ENCODE assay signal across 9 cellular contexts in the genomic region with DNA sequence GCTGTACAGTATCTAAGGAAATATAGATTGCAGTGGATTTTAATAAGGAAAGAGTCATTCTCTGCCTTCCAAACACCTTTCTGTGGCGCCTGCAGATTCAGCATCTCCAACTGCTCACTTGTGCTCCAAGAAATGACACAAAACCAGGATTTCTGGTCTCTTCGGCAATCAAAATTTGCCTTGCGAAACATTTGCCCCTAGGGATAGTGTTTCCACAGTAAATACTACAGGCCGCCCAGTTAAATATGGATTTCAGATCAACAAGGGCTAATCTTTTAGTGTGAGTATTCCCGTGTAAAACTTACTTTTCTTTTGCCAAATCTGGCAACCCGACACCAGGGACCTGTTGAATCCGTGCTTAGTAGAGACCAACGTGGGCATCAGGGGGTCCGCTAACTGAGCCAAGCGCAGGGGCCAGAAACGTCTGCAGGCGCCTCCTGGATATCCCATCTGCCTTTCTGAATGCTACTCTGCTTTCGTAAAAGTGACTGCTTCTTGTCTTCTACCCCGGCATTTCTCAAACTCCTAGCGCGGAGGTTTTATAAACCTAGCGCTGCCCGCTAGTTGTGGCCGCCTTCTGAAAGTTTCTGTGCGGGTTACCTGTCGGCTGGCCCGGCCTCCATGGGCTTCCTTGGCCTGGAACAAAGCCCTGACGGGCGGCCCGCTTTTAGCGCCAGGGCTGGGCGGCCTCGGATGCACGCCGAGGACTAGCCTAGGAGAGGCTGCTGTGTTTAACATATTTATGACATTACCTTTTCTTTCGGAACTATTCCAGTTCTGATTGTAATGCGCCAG. TPM values are rescaled to one million over a fixed set of nuclear protein-coding genes. Genes with fewer than 3 reads are reported as not detected.
A peak's percentile ranks its signal among the peaks of the same experiment; 100 is the strongest.
DNase-seq lines count a peak whose midpoint lies in the region; TF ChIP-seq lines count a peak whose summit lies in the region.
"Had no signal": no experiment of that assay in that cellular context is flagged by ENCODE, and none has a peak within 500 bp of the region (broad histone marks: within the 10 kb centered on the region; RNA-seq: fewer than 3 reads in every experiment).

No MANE protein-coding gene starts in this region.

- peaks cover 27% of the 10 kb centered on the region for H3K36me3 Mint-ChIP-seq in activated CD4-positive, alpha-beta memory T cell treated with anti-CD3 and anti-CD28 coated beads, Interleukin-2, amount 10 ng/mL, durations not matched to agents 7 days and 5 days (ENCODE audit: low read depth)
- no peaks in the 10 kb centered on the region for H3K36me3 Mint-ChIP-seq in glutamatergic neuron (ENCODE audit: unreplicated experiment)

- H3K27ac Mint-ChIP-seq in activated CD4-positive, alpha-beta memory T cell treated with anti-CD3 and anti-CD28 coated beads, Interleukin-2, amount 10 ng/mL, durations not matched to agents 7 days and 5 days, result peak overlapping the region; percentile 68
- H3K27ac Mint-ChIP-seq in glutamatergic neuron (ENCODE audit: unreplicated experiment), result no peak overlapping the region

- H3K4me3 ChIP-seq in colonic mucosa, result no peak overlapping the region

- intact Hi-C loops in colonic mucosa (cut with DNase I), result no loop called here

- H3K9me3 Mint-ChIP-seq in activated CD4-positive, alpha-beta memory T cell treated with anti-CD3 and anti-CD28 coated beads, Interleukin-2, amount 10 ng/mL, durations not matched to agents 7 days and 5 days, result peaks cover 2% of the 10 kb centered on the region
- H3K9me3 Mint-ChIP-seq in glutamatergic neuron (ENCODE audit: unreplicated experiment), result peaks cover 5% of the 10 kb centered on the region

- no peaks in the 10 kb centered on the region for H3K9me3 ChIP-seq in colonic mucosa

- no peaks in the 10 kb centered on the region for H3K36me3 ChIP-seq in colonic mucosa

- TF ChIP-seq CTCF in GM13976 (IDR thresholded peaks at IDR 0.05; ENCODE audit: borderline replicate concordance, control extremely low read depth, extremely low read depth, insufficient read depth, missing control alignments) (no peak), glutamatergic neuron (IDR thresholded peaks at IDR 0.05; ENCODE audit: partially characterized antibody, unreplicated experiment) (no peak), colonic mucosa (IDR thresholded peaks at IDR 0.05) (no peak)

- H3K4me3 Mint-ChIP-seq in activated CD4-positive, alpha-beta memory T cell treated with anti-CD3 and anti-CD28 coated beads, Interleukin-2, amount 10 ng/mL, durations not matched to agents 7 days and 5 days, result peak overlapping the region; percentile 72
- H3K4me3 Mint-ChIP-seq in glutamatergic neuron (ENCODE audit: unreplicated experiment), result peak overlapping the region; percentile 84

- H3K4me1 ChIP-seq in colonic mucosa, result peaks cover 11% of the 10 kb centered on the region

- H3K27me3 Mint-ChIP-seq in activated CD4-positive, alpha-beta memory T cell treated with anti-CD3 and anti-CD28 coated beads, Interleukin-2, amount 10 ng/mL, durations not matched to agents 7 days and 5 days, result peaks cover 46% of the 10 kb centered on the region
- H3K27me3 Mint-ChIP-seq in glutamatergic neuron (ENCODE audit: unreplicated experiment), result peaks cover 9% of the 10 kb centered on the region

- H3K27ac ChIP-seq in colonic mucosa, result no peak overlapping the region

- in situ Hi-C loops in GM13976 (cut with MboI; ENCODE audit: low sequenced_read_pairs, unreplicated experiment), result no loop called here

- peaks cover 34% of the 10 kb centered on the region for H3K4me1 Mint-ChIP-seq in activated CD4-positive, alpha-beta memory T cell treated with anti-CD3 and anti-CD28 coated beads, Interleukin-2, amount 10 ng/mL, durations not matched to agents 7 days and 5 days
- H3K4me1 Mint-ChIP-seq in glutamatergic neuron (ENCODE audit: low read depth, unreplicated experiment), result peaks cover 8% of the 10 kb centered on the region

- POLR2A ChIA-PET in activated CD4-positive, alpha-beta memory T cell treated with anti-CD3 and anti-CD28 coated beads, Interleukin-2, amount 10 ng/mL, durations not matched to agents 7 days and 5 days (lab: Charles Lee), result no interaction called here

- H3K27me3 ChIP-seq in colonic mucosa, result peaks cover 38% of the 10 kb centered on the region

- no peak overlapping the region for H3K9ac ChIP-seq in colonic mucosa (ENCODE audit: low read depth in 2 of 2, low read length in 2 of 2)

- DNase-seq in GM13976 (ENCODE audit: low spot score) (peak; percentile 24), glutamatergic neuron (no peak), retina (peak; percentile 76), NCI-H1105 (lab: John Stamatoyannopoulos, UW) (no peak), colonic mucosa (no peak), NCI-H2196 (lab: John Stamatoyannopoulos, UW; ENCODE audit: unreplicated experiment) (no peak)
- no peak for DNase-seq in activated CD4-positive, alpha-beta memory T cell treated with anti-CD3 and anti-CD28 coated beads, Interleukin-2, amount 10 ng/mL, durations not matched to agents 7 days and 5 days
- no peak for DNase-seq in stimulated activated CD4-positive, alpha-beta T cell treated with anti-CD3 and anti-CD28 coated beads, Interleukin-12 subunit alpha, Interleukin-12 subunit beta, amount 100 ng/mL, for 4 hours
- DNase-seq: hypothalamus had no signal

- CTCF ChIA-PET in activated CD4-positive, alpha-beta memory T cell treated with anti-CD3 and anti-CD28 coated beads, Interleukin-2, amount 10 ng/mL, durations not matched to agents 7 days and 5 days (lab: Charles Lee), result no interaction called here

RNA-seq across cellular contexts. Expression of a gene that starts 2.5 kb away (rescaled TPM):
- 10 to 100 TPM; 17.1 to 19.4 TPM for total RNA-seq in activated CD4-positive, alpha-beta memory T cell treated with anti-CD3 and anti-CD28 coated beads, Interleukin-2, amount 10 ng/mL, durations not matched to agents 7 days and 5 days
- 3.4 TPM for total RNA-seq in glutamatergic neuron (ENCODE audit: unreplicated experiment)
- total RNA-seq in colonic mucosa, result 1 to 10 TPM; 1.3 to 3.5 TPM

Comparison
In these comparisons a context has a peak if more than half of its experiments do, and no peak if none do; other contexts are left out.
1. DNase-seq: peak in GM13976 (single experiment) and retina (single experiment); none in activated CD4-positive, alpha-beta memory T cell treated with anti-CD3 and anti-CD28 coated beads, Interleukin-2, amount 10 ng/mL, durations not matched to agents 7 days and 5 days (single experiment), glutamatergic neuron (single experiment), NCI-H1105 (single experiment), colonic mucosa (single experiment), NCI-H2196 (single experiment) and stimulated activated CD4-positive, alpha-beta T cell treated with anti-CD3 and anti-CD28 coated beads, Interleukin-12 subunit alpha, Interleukin-12 subunit beta, amount 100 ng/mL, for 4 hours (single experiment).